8 cellular contexts compared by ENCODE assay signal in the genomic region with DNA sequence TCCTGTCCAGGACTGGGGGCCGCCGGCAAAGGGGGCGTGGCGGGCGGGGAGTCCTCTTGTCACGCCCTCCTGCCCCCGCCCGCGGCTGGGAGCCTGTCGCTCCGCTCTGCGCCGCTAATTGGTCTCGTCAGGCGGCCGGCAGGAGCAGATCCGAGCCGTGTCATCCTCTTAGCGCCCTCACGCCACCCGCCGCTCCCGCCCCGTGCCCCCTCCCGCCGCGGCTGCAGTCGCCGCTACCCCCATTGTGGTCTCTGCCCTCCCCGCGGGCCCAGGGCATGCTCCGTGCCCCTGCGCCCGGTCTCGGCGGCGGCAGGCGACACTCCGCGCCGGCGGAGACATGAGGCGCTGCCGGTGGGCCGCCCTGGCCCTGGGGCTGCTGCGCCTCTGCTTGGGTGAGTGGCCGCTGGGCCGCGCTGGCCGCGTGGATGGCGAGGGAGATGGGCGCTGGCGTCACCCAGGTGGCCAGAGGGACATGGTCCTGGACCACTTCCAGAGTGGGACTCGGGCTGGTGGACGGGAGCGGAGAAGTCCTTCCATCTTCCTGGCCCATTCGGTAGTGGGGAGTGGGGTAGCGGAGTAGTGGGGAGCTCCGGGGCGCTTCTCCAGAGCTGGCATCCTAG. TPM values are rescaled to one million over a fixed set of nuclear protein-coding genes. Genes with fewer than 3 reads are reported as not detected.
DNase-seq lines count a peak whose midpoint lies in the region; ATAC-seq and TF ChIP-seq lines count a peak whose summit lies in the region.

TSS of gene CDHR1 (plus strand) at position 114 of the 620 bp plus-strand sequence. CDS start at position 338, 224 bp downstream.

- peak within 1 kb of the TSS; percentile 47 for H3K4me3 Mint-ChIP-seq in activated naive CD4-positive, alpha-beta T cell treated with anti-CD3 and anti-CD28 coated beads, Interleukin-2, amount 50 U/mL, for 24 hours
- H3K4me3 Mint-ChIP-seq in HFFc6, result no peak within 1 kb of the TSS

- H3K27ac Mint-ChIP-seq in activated naive CD4-positive, alpha-beta T cell treated with anti-CD3 and anti-CD28 coated beads, Interleukin-2, amount 50 U/mL, for 24 hours, result no peak within 1 kb of the TSS
- no peak within 1 kb of the TSS for H3K27ac Mint-ChIP-seq in HFFc6

- no peak for TF ChIP-seq CTCF in HFFc6 (IDR thresholded peaks at IDR 0.05)

- H3K36me3 Mint-ChIP-seq in activated naive CD4-positive, alpha-beta T cell treated with anti-CD3 and anti-CD28 coated beads, Interleukin-2, amount 50 U/mL, for 24 hours, result no peaks in the 10 kb centered on the region
- H3K36me3 Mint-ChIP-seq in HFFc6 (ENCODE audit: low read depth), result no peaks in the 10 kb centered on the region

- peaks cover 20% of the 10 kb centered on the region for H3K4me1 Mint-ChIP-seq in activated naive CD4-positive, alpha-beta T cell treated with anti-CD3 and anti-CD28 coated beads, Interleukin-2, amount 50 U/mL, for 24 hours
- H3K4me1 Mint-ChIP-seq in HFFc6 (ENCODE audit: low read depth), result no peaks in the 10 kb centered on the region

- H3K27me3 Mint-ChIP-seq in activated naive CD4-positive, alpha-beta T cell treated with anti-CD3 and anti-CD28 coated beads, Interleukin-2, amount 50 U/mL, for 24 hours, result peaks cover 20% of the 10 kb centered on the region
- peaks cover 38% of the 10 kb centered on the region for H3K27me3 Mint-ChIP-seq in HFFc6 (ENCODE audit: insufficient read depth)

- DNase-seq in NCI-H1436 (lab: John Stamatoyannopoulos, UW) (peak; percentile 18), NCI-H1436 treated with DMSO at 0.1 percent for 48 hours (lab: John Stamatoyannopoulos, UW) (no peak), NCI-H748 treated with DMSO at 0.1 percent for 48 hours (lab: John Stamatoyannopoulos, UW) (peak; percentile 14), iPS-NIHi11 (ENCODE audit: low spot score) (peak; percentile 84), HFFc6 (no peak)
- DNase-seq in stimulated activated CD4-positive, alpha-beta T cell treated with anti-CD3 and anti-CD28 coated beads, Interleukin-15, amount 100 ng/mL, for 24 hours, result peak; percentile 68

- peak; percentile 73 for ATAC-seq in HG02763 (IDR thresholded peaks at IDR 0.05; ENCODE audit: unreplicated experiment)

- no peaks in the 10 kb centered on the region for H3K9me3 Mint-ChIP-seq in activated naive CD4-positive, alpha-beta T cell treated with anti-CD3 and anti-CD28 coated beads, Interleukin-2, amount 50 U/mL, for 24 hours
- no peaks in the 10 kb centered on the region for H3K9me3 Mint-ChIP-seq in HFFc6

RNA-seq across cellular contexts. Expression of gene CDHR1, which starts in this region (rescaled TPM):
- total RNA-seq in HFFc6 (2021; fragmentation: NEBNext Ultra II Directional; extraction: Animal tissue kit (Norgen Biotek cat#: 25700)), result not detected

Comparison
In these comparisons a context has a peak if more than half of its experiments do, and no peak if none do; other contexts are left out.
1. DNase-seq: peak in NCI-H1436 (single experiment), NCI-H748 treated with DMSO at 0.1 percent for 48 hours (single experiment), iPS-NIHi11 (single experiment) and stimulated activated CD4-positive, alpha-beta T cell treated with anti-CD3 and anti-CD28 coated beads, Interleukin-15, amount 100 ng/mL, for 24 hours (single experiment); none in NCI-H1436 treated with DMSO at 0.1 percent for 48 hours (single experiment) and HFFc6 (single experiment).